In genomic region chr9:89422151-89422918, GRCh38 we compare ENCODE assay signal across 9 cellular contexts.
DNase-seq lines count a peak whose midpoint lies in the region; ATAC-seq and TF ChIP-seq lines count a peak whose summit lies in the region.
"Had no signal": no experiment of that assay in that cellular context is flagged by ENCODE, and none has a peak within 500 bp of the region (broad histone marks: within the 10 kb centered on the region; RNA-seq: fewer than 3 reads in every experiment).

No MANE protein-coding gene starts in this region.

- peak in 3 of 10 experiments; percentile 41 to 59 (median 43) for DNase-seq in CD4-positive, alpha-beta T cell
- peak; percentile 89 for DNase-seq in NB4 (ENCODE audit: low read depth)
- peak; percentile 68 for DNase-seq in activated T-helper 2 cell treated with anti-CD3 and anti-CD28 coated beads, Interferon-gamma antibody, Interleukin-2, Interleukin-4, amounts not matched to agents 10 μg/mL and 5 μg/mL and 100 μg/mL, durations not matched to agents 14 hours and 24 hours and 36 hours (ENCODE audit: low spot score)
- DNase-seq in natural killer cell = no peak
- no peak for DNase-seq in HAP-1 (ENCODE audit: low spot score in 2 of 2)
- DNase-seq in RPMI8226 = no peak
- DNase-seq: right cardiac atrium had no signal

- CTCF ChIA-PET in CD4-positive, alpha-beta T cell (lab: Charles Lee) = interaction anchor here (2.1 to 2.5 kb wide), 2 partner anchors 126 to 127 kb away, joined by 9 to 15 read pairs; no protein-coding TSS in a partner anchor

- H3K27ac Mint-ChIP-seq in CD4-positive, alpha-beta T cell = peak overlapping the region; percentile 96
- peak overlapping the region; percentile 90 for H3K27ac Mint-ChIP-seq in activated T-helper 2 cell treated with anti-CD3 and anti-CD28 coated beads, Interferon-gamma antibody, Interleukin-2, Interleukin-4, amounts not matched to agents 10 μg/mL and 5 μg/mL and 100 μg/mL, durations not matched to agents 14 hours and 24 hours and 36 hours
- peak overlapping the region; percentile 84 to 92 for H3K27ac Mint-ChIP-seq in natural killer cell

- no peak for TF ChIP-seq CTCF in CD4-positive, alpha-beta T cell (IDR thresholded peaks at IDR 0.05)
- TF ChIP-seq CTCF in NB4 (IDR thresholded peaks at IDR 0.05; ENCODE audit: low read depth, low read length) = no peak
- TF ChIP-seq CTCF in natural killer cell (IDR thresholded peaks at IDR 0.05) = no peak

- peak overlapping the region; percentile 51 for H3K27ac ChIP-seq in CD4-positive, alpha-beta T cell (ENCODE audit: low read depth, low read length)

- H3K9me3 ChIP-seq in CD4-positive, alpha-beta T cell (ENCODE audit: control insufficient read depth, low read length) = no peaks in the 10 kb centered on the region
- no peaks in the 10 kb centered on the region for H3K9me3 ChIP-seq in HAP-1

- H3K27me3 ChIP-seq in CD4-positive, alpha-beta T cell (ENCODE audit: control insufficient read depth, insufficient read depth, low read length) = no peaks in the 10 kb centered on the region
- no peaks in the 10 kb centered on the region for H3K27me3 ChIP-seq in HAP-1 (ENCODE audit: low read depth)

- in situ Hi-C loops in HAP-1 (cut with MboI; ENCODE audit: low sequenced_read_pairs) = no loop called here

- no peaks in the 10 kb centered on the region for H3K36me3 ChIP-seq in HAP-1 (replicated peaks)

- no peaks in the 10 kb centered on the region for H3K9me3 Mint-ChIP-seq in CD4-positive, alpha-beta T cell
- H3K9me3 Mint-ChIP-seq in activated T-helper 2 cell treated with anti-CD3 and anti-CD28 coated beads, Interferon-gamma antibody, Interleukin-2, Interleukin-4, amounts not matched to agents 10 μg/mL and 5 μg/mL and 100 μg/mL, durations not matched to agents 14 hours and 24 hours and 36 hours = peaks cover 5% of the 10 kb centered on the region
- no peaks in the 10 kb centered on the region for H3K9me3 Mint-ChIP-seq in natural killer cell

- H3K4me3 ChIP-seq in NB4 (ENCODE audit: low read depth, low read length) (no peak overlapping the region), HAP-1 (no peak overlapping the region)

- no peak for TF ChIP-seq POLR2A in NB4 (IDR thresholded peaks at IDR 0.05; ENCODE audit: extremely low read depth, insufficient read length)

- no peaks in the 10 kb centered on the region for H3K4me1 ChIP-seq in HAP-1

- H3K36me3 Mint-ChIP-seq in CD4-positive, alpha-beta T cell (ENCODE audit: low read depth) = peaks cover 75% of the 10 kb centered on the region
- H3K36me3 Mint-ChIP-seq in activated T-helper 2 cell treated with anti-CD3 and anti-CD28 coated beads, Interferon-gamma antibody, Interleukin-2, Interleukin-4, amounts not matched to agents 10 μg/mL and 5 μg/mL and 100 μg/mL, durations not matched to agents 14 hours and 24 hours and 36 hours (ENCODE audit: low read depth) = peaks cover 84% of the 10 kb centered on the region
- no peaks in the 10 kb centered on the region for H3K36me3 Mint-ChIP-seq in natural killer cell

- intact Hi-C loops in CD4-positive, alpha-beta T cell (cut with DNase I, micrococcal nuclease) = no loop called here
- intact Hi-C loops in activated T-helper 2 cell treated with anti-CD3 and anti-CD28 coated beads, Interferon-gamma antibody, Interleukin-2, Interleukin-4, amounts not matched to agents 10 μg/mL and 5 μg/mL and 100 μg/mL, durations not matched to agents 14 hours and 24 hours and 36 hours (cut with micrococcal nuclease) = loop anchor here (1.0 to 10.0 kb wide), 5 partner anchors 42 to 562 kb away; partner anchors contain the start of gene SECISBP2
- intact Hi-C loops in natural killer cell (cut with micrococcal nuclease) = loop anchor here (5.0 to 10.0 kb wide), 2 partner anchors 48 to 110 kb away; partner anchors contain the start of gene CKS2

- H3K4me3 Mint-ChIP-seq in CD4-positive, alpha-beta T cell = peak overlapping the region; percentile 59
- H3K4me3 Mint-ChIP-seq in activated T-helper 2 cell treated with anti-CD3 and anti-CD28 coated beads, Interferon-gamma antibody, Interleukin-2, Interleukin-4, amounts not matched to agents 10 μg/mL and 5 μg/mL and 100 μg/mL, durations not matched to agents 14 hours and 24 hours and 36 hours (ENCODE audit: low read depth) = peak overlapping the region; percentile 45
- H3K4me3 Mint-ChIP-seq in natural killer cell = no peak overlapping the region

- ATAC-seq in CD4-positive, alpha-beta T cell (ENCODE audit: poor library complexity) = peak; percentile 45
- peak in 2 of 3 donors; percentile 45 to 50 for ATAC-seq in natural killer cell
- no peak for ATAC-seq in GM21529 (IDR thresholded peaks at IDR 0.05; ENCODE audit: unreplicated experiment)
- no peak for ATAC-seq in GM21381 (IDR thresholded peaks at IDR 0.05; ENCODE audit: unreplicated experiment)

- POLR2A ChIA-PET in CD4-positive, alpha-beta T cell (lab: Charles Lee) = interaction anchor here (0.7 to 1.8 kb wide), 6 partner anchors 14 to 117 kb away, joined by 3 to 7 read pairs (median 5); no protein-coding TSS in a partner anchor

- H3K4me1 Mint-ChIP-seq in CD4-positive, alpha-beta T cell (ENCODE audit: low read depth) = peaks cover 100% of the 10 kb centered on the region
- peaks cover 93% of the 10 kb centered on the region for H3K4me1 Mint-ChIP-seq in activated T-helper 2 cell treated with anti-CD3 and anti-CD28 coated beads, Interferon-gamma antibody, Interleukin-2, Interleukin-4, amounts not matched to agents 10 μg/mL and 5 μg/mL and 100 μg/mL, durations not matched to agents 14 hours and 24 hours and 36 hours (ENCODE audit: low read depth)
- H3K4me1 Mint-ChIP-seq in natural killer cell = peaks cover 87 to 94% of the 10 kb centered on the region in 2 donors

- H3K27me3 Mint-ChIP-seq in CD4-positive, alpha-beta T cell = no peaks in the 10 kb centered on the region
- H3K27me3 Mint-ChIP-seq in activated T-helper 2 cell treated with anti-CD3 and anti-CD28 coated beads, Interferon-gamma antibody, Interleukin-2, Interleukin-4, amounts not matched to agents 10 μg/mL and 5 μg/mL and 100 μg/mL, durations not matched to agents 14 hours and 24 hours and 36 hours (ENCODE audit: low read depth) = no peaks in the 10 kb centered on the region
- H3K27me3 Mint-ChIP-seq in natural killer cell (ENCODE audit: low read depth in 2 of 2) = no peaks in the 10 kb centered on the region

Comparison
In these comparisons a context has a peak if more than half of its experiments do, and no peak if none do; other contexts are left out.
1. ATAC-seq: peak in CD4-positive, alpha-beta T cell (single experiment) and natural killer cell (2 of 3); none in GM21529 (single experiment) and GM21381 (single experiment).
2. DNase-seq: peak in NB4 (single experiment) and activated T-helper 2 cell treated with anti-CD3 and anti-CD28 coated beads, Interferon-gamma antibody, Interleukin-2, Interleukin-4, amounts not matched to agents 10 μg/mL and 5 μg/mL and 100 μg/mL, durations not matched to agents 14 hours and 24 hours and 36 hours (single experiment); none in natural killer cell (single experiment), HAP-1 (0 of 2) and RPMI8226 (single experiment).
3. intact Hi-C loops: an anchor here in activated T-helper 2 cell treated with anti-CD3 and anti-CD28 coated beads, Interferon-gamma antibody, Interleukin-2, Interleukin-4, amounts not matched to agents 10 μg/mL and 5 μg/mL and 100 μg/mL, durations not matched to agents 14 hours and 24 hours and 36 hours (1.0 to 10.0 kb wide) and natural killer cell (5.0 to 10.0 kb wide); none called in CD4-positive, alpha-beta T cell.
4. Peak in every context shown above with its lines, with median percentiles within 50 percentile points of each other: H3K27ac Mint-ChIP-seq.